Comparison of ENCODE assay signal across 2 cellular contexts in the genomic region with DNA sequence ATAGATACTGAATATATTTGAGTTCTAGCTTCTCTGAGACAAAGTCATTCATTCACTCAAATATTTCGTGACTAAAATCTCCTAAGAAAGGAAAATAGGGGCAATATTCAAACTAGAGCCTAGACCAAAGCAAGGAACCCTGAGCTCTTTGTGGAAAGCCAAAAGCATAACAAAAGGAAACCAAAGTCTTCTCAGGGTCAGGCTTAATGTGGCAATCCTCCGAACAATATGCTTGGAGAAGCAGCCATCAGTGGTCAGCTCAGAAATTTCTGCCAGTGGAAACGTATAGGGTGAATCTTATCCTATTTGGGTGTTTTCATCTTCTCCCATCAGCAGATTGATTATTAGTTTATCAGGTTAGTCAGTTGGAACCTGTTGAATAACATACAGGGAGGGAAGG.
TF ChIP-seq lines count a peak whose summit lies in the region.

No MANE protein-coding gene starts in this region.

TF ChIP-seq in GM23338, 12 proteins besides CTCF, POLR2A, EP300 and RAD21:
- TF ChIP-seq, protein P1, sequence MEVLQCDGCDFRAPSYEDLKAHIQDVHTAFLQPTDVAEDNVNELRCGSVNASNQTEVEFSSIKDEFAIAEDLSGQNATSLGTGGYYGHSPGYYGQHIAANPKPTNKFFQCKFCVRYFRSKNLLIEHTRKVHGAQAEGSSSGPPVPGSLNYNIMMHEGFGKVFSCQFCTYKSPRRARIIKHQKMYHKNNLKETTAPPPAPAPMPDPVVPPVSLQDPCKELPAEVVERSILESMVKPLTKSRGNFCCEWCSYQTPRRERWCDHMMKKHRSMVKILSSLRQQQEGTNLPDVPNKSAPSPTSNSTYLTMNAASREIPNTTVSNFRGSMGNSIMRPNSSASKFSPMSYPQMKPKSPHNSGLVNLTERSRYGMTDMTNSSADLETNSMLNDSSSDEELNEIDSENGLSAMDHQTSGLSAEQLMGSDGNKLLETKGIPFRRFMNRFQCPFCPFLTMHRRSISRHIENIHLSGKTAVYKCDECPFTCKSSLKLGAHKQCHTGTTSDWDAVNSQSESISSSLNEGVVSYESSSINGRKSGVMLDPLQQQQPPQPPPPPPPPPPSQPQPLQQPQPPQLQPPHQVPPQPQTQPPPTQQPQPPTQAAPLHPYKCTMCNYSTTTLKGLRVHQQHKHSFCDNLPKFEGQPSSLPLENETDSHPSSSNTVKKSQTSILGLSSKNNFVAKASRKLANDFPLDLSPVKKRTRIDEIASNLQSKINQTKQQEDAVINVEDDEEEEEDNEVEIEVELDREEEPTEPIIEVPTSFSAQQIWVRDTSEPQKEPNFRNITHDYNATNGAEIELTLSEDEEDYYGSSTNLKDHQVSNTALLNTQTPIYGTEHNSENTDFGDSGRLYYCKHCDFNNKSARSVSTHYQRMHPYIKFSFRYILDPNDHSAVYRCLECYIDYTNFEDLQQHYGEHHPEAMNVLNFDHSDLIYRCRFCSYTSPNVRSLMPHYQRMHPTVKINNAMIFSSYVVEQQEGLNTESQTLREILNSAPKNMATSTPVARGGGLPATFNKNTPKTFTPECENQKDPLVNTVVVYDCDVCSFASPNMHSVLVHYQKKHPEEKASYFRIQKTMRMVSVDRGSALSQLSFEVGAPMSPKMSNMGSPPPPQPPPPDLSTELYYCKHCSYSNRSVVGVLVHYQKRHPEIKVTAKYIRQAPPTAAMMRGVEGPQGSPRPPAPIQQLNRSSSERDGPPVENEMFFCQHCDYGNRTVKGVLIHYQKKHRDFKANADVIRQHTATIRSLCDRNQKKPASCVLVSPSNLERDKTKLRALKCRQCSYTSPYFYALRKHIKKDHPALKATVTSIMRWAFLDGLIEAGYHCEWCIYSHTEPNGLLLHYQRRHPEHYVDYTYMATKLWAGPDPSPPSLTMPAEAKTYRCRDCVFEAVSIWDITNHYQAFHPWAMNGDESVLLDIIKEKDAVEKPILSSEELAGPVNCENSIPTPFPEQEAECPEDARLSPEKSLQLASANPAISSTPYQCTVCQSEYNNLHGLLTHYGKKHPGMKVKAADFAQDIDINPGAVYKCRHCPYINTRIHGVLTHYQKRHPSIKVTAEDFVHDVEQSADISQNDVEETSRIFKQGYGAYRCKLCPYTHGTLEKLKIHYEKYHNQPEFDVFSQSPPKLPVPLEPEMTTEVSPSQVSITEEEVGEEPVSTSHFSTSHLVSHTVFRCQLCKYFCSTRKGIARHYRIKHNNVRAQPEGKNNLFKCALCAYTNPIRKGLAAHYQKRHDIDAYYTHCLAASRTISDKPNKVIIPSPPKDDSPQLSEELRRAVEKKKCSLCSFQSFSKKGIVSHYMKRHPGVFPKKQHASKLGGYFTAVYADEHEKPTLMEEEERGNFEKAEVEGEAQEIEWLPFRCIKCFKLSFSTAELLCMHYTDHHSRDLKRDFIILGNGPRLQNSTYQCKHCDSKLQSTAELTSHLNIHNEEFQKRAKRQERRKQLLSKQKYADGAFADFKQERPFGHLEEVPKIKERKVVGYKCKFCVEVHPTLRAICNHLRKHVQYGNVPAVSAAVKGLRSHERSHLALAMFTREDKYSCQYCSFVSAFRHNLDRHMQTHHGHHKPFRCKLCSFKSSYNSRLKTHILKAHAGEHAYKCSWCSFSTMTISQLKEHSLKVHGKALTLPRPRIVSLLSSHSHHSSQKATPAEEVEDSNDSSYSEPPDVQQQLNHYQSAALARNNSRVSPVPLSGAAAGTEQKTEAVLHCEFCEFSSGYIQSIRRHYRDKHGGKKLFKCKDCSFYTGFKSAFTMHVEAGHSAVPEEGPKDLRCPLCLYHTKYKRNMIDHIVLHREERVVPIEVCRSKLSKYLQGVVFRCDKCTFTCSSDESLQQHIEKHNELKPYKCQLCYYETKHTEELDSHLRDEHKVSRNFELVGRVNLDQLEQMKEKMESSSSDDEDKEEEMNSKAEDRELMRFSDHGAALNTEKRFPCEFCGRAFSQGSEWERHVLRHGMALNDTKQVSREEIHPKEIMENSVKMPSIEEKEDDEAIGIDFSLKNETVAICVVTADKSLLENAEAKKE (CRISPR knock-in tag; IDR thresholded peaks at IDR 0.05), result peak; percentile 79; the same call in 1 of the 2 replicates
- TF ChIP-seq JUNB (IDR thresholded peaks at IDR 0.05; ENCODE audit: unreplicated experiment), result no peak
- TF ChIP-seq, protein P2, sequence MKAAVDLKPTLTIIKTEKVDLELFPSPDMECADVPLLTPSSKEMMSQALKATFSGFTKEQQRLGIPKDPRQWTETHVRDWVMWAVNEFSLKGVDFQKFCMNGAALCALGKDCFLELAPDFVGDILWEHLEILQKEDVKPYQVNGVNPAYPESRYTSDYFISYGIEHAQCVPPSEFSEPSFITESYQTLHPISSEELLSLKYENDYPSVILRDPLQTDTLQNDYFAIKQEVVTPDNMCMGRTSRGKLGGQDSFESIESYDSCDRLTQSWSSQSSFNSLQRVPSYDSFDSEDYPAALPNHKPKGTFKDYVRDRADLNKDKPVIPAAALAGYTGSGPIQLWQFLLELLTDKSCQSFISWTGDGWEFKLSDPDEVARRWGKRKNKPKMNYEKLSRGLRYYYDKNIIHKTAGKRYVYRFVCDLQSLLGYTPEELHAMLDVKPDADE (IDR thresholded peaks at IDR 0.05), result no peak

TF ChIP-seq in WTC11, 78 proteins besides CTCF, POLR2A, EP300 and RAD21 (continued from another document):
- TF ChIP-seq, protein P3, sequence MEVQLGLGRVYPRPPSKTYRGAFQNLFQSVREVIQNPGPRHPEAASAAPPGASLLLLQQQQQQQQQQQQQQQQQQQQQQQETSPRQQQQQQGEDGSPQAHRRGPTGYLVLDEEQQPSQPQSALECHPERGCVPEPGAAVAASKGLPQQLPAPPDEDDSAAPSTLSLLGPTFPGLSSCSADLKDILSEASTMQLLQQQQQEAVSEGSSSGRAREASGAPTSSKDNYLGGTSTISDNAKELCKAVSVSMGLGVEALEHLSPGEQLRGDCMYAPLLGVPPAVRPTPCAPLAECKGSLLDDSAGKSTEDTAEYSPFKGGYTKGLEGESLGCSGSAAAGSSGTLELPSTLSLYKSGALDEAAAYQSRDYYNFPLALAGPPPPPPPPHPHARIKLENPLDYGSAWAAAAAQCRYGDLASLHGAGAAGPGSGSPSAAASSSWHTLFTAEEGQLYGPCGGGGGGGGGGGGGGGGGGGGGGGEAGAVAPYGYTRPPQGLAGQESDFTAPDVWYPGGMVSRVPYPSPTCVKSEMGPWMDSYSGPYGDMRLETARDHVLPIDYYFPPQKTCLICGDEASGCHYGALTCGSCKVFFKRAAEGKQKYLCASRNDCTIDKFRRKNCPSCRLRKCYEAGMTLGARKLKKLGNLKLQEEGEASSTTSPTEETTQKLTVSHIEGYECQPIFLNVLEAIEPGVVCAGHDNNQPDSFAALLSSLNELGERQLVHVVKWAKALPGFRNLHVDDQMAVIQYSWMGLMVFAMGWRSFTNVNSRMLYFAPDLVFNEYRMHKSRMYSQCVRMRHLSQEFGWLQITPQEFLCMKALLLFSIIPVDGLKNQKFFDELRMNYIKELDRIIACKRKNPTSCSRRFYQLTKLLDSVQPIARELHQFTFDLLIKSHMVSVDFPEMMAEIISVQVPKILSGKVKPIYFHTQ (CRISPR knock-in tag; IDR thresholded peaks at IDR 0.05), result no peak
- TF ChIP-seq, protein P4, sequence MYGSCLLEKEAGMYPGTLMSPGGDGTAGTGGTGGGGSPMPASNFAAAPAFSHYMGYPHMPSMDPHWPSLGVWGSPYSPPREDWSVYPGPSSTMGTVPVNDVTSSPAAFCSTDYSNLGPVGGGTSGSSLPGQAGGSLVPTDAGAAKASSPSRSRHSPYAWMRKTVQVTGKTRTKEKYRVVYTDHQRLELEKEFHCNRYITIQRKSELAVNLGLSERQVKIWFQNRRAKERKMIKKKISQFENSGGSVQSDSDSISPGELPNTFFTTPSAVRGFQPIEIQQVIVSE (CRISPR knock-in tag; IDR thresholded peaks at IDR 0.05; ENCODE audit: borderline replicate concordance), result no peak
- TF ChIP-seq SMAD4 (CRISPR knock-in tag; IDR thresholded peaks at IDR 0.05), result no peak
- TF ChIP-seq RORB (CRISPR knock-in tag; IDR thresholded peaks at IDR 0.05), result no peak
- TF ChIP-seq CREM (CRISPR knock-in tag; IDR thresholded peaks at IDR 0.05), result no peak
- no peak for TF ChIP-seq ZNF396 (CRISPR knock-in tag; IDR thresholded peaks at IDR 0.05; ENCODE audit: borderline replicate concordance)
- no peak for TF ChIP-seq ZNF423 (CRISPR knock-in tag; IDR thresholded peaks at IDR 0.05)
- no peak for TF ChIP-seq CREB1 (CRISPR knock-in tag; IDR thresholded peaks at IDR 0.05)
- no peak for TF ChIP-seq SP1 (CRISPR knock-in tag; conservative IDR thresholded peaks at IDR 0.05)
TF ChIP-seq in WTC11: peak in this region for 0.
